Comparison of ENCODE assay signal across 9 cellular contexts in genomic region chr17:18361837-18362380, GRCh38. TPM values are rescaled to one million over a fixed set of nuclear protein-coding genes. Genes with fewer than 3 reads are reported as not detected.
DNase-seq lines count a peak whose midpoint lies in the region; ATAC-seq and TF ChIP-seq lines count a peak whose summit lies in the region.
"Had no signal": no experiment of that assay in that cellular context is flagged by ENCODE, and none has a peak within 500 bp of the region (broad histone marks: within the 10 kb centered on the region; RNA-seq: fewer than 3 reads in every experiment).

No MANE protein-coding gene starts in this region.

- DNase-seq in caudate nucleus (lab: John Stamatoyannopoulos, UW) (no peak), natural killer cell (no peak), T-helper 9 cell (no peak)
- DNase-seq in stimulated activated CD4-positive, alpha-beta T cell treated with anti-CD3 and anti-CD28 coated beads, Interleukin-2, amount 100 ng/mL, for 48 hours: no peak
- no peak for DNase-seq in activated CD4-positive, CD25-positive, alpha-beta regulatory T cell (lab: John Stamatoyannopoulos, UW)
- DNase-seq: NCI-H1694 had no signal

- no peaks in the 10 kb centered on the region for H3K36me3 Mint-ChIP-seq in natural killer cell

- H3K36me3 ChIP-seq in ACC112 (ENCODE audit: insufficient read depth, low read length) (no peaks in the 10 kb centered on the region), HUES64 (ENCODE audit: insufficient read depth, low read length) (peaks cover 24% of the 10 kb centered on the region; the same call in 1 of the 2 replicates)

- peak overlapping the region; percentile 16 to 55 for H3K27ac Mint-ChIP-seq in natural killer cell

- peaks cover 11 to 16% of the 10 kb centered on the region in 2 donors for H3K4me1 Mint-ChIP-seq in natural killer cell

- peaks cover 12% of the 10 kb centered on the region for H3K79me2 ChIP-seq in ACC112 (ENCODE audit: control insufficient read depth, insufficient read depth, low read length, unreplicated experiment)

- peak overlapping the region; percentile 83; the same call in 1 of the 2 replicates for H3K9ac ChIP-seq in HUES64 (ENCODE audit: low read depth, low read length)

- intact Hi-C loops in natural killer cell (cut with micrococcal nuclease): no loop called here

- H2AFZ ChIP-seq in ACC112 (ENCODE audit: low read length, unreplicated experiment): no peak overlapping the region

- no peaks in the 10 kb centered on the region for H3K9me3 Mint-ChIP-seq in natural killer cell

- no peaks in the 10 kb centered on the region for H3K9me3 ChIP-seq in HUES64 (ENCODE audit: insufficient read depth, low read depth, low read length)

- H3K27me3 ChIP-seq in ACC112 (ENCODE audit: insufficient read depth, low read length) (no peaks in the 10 kb centered on the region), HUES64 (ENCODE audit: insufficient read depth, low read length) (no peaks in the 10 kb centered on the region)

- H3K4me3 ChIP-seq in ACC112 (ENCODE audit: low read depth, low read length): peak overlapping the region; percentile 85
- H3K4me3 ChIP-seq in HUES64 (ENCODE audit: low read length): peak overlapping the region; percentile 80

- no peak for ATAC-seq in natural killer cell
- ATAC-seq in HG02981 (IDR thresholded peaks at IDR 0.05; ENCODE audit: unreplicated experiment): no peak

- peak overlapping the region; percentile 66 for H3K4me3 Mint-ChIP-seq in natural killer cell

- no peak for TF ChIP-seq CTCF in natural killer cell (IDR thresholded peaks at IDR 0.05)

- no peak overlapping the region for H3K27ac ChIP-seq in ACC112 (ENCODE audit: low read depth, low read length)
- H3K27ac ChIP-seq in HUES64 (ENCODE audit: low read depth, low read length): no peak overlapping the region
- peak overlapping the region; percentile 76 for H3K27ac ChIP-seq in caudate nucleus (ENCODE audit: low read depth, low read length)

- no peaks in the 10 kb centered on the region for H3K27me3 Mint-ChIP-seq in natural killer cell (ENCODE audit: low read depth in 2 of 2)

- H3K4me1 ChIP-seq in ACC112 (ENCODE audit: control insufficient read depth, insufficient read depth, low read length, unreplicated experiment) (peaks cover 10% of the 10 kb centered on the region), HUES64 (ENCODE audit: insufficient read depth, low read length) (0 out of 2 replicates have a peak, but pooled peaks cover 4% of the 10 kb centered on the region)

- 85% methylated on average over 3 of the region's 3 CpGs for WGBS in HUES64

RNA-seq across cellular contexts. Expression of gene SHMT1, which starts 1.4 kb away (rescaled TPM):
- polyA plus RNA-seq in HUES64 (2013, experiment 1 of 2): 32.5 TPM
- 36.1 TPM for polyA plus RNA-seq in HUES64 (2013, experiment 2 of 2)
- total RNA-seq in natural killer cell: 10 to 100 TPM in 2 of 3 donors, 1 to 10 TPM in 1; 8.8 to 19.2 (median 17.3) TPM

RNA-seq across cellular contexts. Expression of gene EVPLL, which starts 15.7 kb away (rescaled TPM):
- not detected for polyA plus RNA-seq in HUES64 (2013, experiment 1 of 2)
- polyA plus RNA-seq in HUES64 (2013, experiment 2 of 2): not detected
- under 1 TPM in 1 of 3 donors, not detected in 2; 0.28 TPM for total RNA-seq in natural killer cell

RNA-seq across cellular contexts. Expression of gene SMCR8, which starts 46.8 kb away (rescaled TPM):
- 11.6 TPM for polyA plus RNA-seq in HUES64 (2013, experiment 1 of 2)
- polyA plus RNA-seq in HUES64 (2013, experiment 2 of 2): 11.7 TPM
- total RNA-seq in natural killer cell: 10 to 100 TPM; 33.5 to 48.5 (median 39.2) TPM

RNA-seq across cellular contexts. Expression of gene TOP3A, which starts 47.1 kb away (rescaled TPM):
- 30.4 TPM for polyA plus RNA-seq in HUES64 (2013, experiment 1 of 2)
- polyA plus RNA-seq in HUES64 (2013, experiment 2 of 2): 24.3 TPM
- total RNA-seq in natural killer cell: 10 to 100 TPM; 38.1 to 59.7 (median 53.2) TPM
